Comparison of ENCODE assay signal across 1 cellular context in genomic region chr22:38707984-38708383, GRCh38.
TF ChIP-seq lines count a peak whose summit lies in the region.

No MANE protein-coding gene starts in this region.

TF ChIP-seq in A549, 52 proteins besides CTCF, POLR2A, EP300 and RAD21 (continued from another document):
- TF ChIP-seq, protein P1, sequence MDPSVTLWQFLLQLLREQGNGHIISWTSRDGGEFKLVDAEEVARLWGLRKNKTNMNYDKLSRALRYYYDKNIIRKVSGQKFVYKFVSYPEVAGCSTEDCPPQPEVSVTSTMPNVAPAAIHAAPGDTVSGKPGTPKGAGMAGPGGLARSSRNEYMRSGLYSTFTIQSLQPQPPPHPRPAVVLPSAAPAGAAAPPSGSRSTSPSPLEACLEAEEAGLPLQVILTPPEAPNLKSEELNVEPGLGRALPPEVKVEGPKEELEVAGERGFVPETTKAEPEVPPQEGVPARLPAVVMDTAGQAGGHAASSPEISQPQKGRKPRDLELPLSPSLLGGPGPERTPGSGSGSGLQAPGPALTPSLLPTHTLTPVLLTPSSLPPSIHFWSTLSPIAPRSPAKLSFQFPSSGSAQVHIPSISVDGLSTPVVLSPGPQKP (IDR thresholded peaks at IDR 0.05; ENCODE audit: low read depth, low read length): no peak
- TF ChIP-seq KDM5A (IDR thresholded peaks at IDR 0.05): no peak
- TF ChIP-seq RFX5 (IDR thresholded peaks at IDR 0.05): no peak
- no peak for TF ChIP-seq CBX8 (IDR thresholded peaks at IDR 0.05)
- no peak for TF ChIP-seq HEYL (CRISPR knock-in tag; IDR thresholded peaks at IDR 0.05)
- no peak for TF ChIP-seq NR3C1 (IDR thresholded peaks at IDR 0.05)
- TF ChIP-seq RNF2 (IDR thresholded peaks at IDR 0.05; ENCODE audit: borderline replicate concordance, low read depth): no peak
- TF ChIP-seq ATOH8 (CRISPR knock-in tag; IDR thresholded peaks at IDR 0.05; ENCODE audit: low read depth): no peak
- no peak for TF ChIP-seq ZFP36 (IDR thresholded peaks at IDR 0.05; ENCODE audit: borderline replicate concordance, partially characterized antibody)
- TF ChIP-seq MAFK (IDR thresholded peaks at IDR 0.05; ENCODE audit: partially characterized antibody): no peak
- TF ChIP-seq HDAC2 (IDR thresholded peaks at IDR 0.05): no peak
- no peak for TF ChIP-seq TP53 (CRISPR knock-in tag; IDR thresholded peaks at IDR 0.05)
- no peak for TF ChIP-seq NFE2L2 (conservative IDR thresholded peaks at IDR 0.05; ENCODE audit: low read length)
- no peak for TF ChIP-seq FOXS1 (CRISPR knock-in tag; IDR thresholded peaks at IDR 0.05)
- TF ChIP-seq SREBF2 (IDR thresholded peaks at IDR 0.05): no peak
